ENCODE assay signal across 1 cellular context in the genomic region with DNA sequence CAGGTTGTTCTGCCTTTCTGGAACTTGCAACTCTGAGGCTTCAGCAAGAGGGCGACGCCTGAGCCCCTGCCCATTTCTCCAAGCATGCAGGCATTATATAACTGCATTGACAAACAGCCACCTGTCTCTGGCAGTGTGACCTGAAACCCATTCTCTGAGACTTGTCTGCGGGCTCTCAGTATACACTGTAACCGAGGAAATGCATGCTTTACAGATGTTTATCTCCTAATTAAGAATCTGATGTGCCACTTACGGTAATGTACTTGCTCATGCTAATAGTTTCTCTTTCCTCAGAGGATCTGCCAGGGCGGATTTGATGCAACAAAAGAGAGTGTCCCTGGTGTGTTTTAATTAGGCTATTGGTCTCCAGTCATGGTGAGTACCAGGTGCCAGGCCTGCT.
TF ChIP-seq lines count a peak whose summit lies in the region.

No MANE protein-coding gene starts in this region.

TF ChIP-seq in WTC11, 78 proteins besides CTCF, POLR2A, EP300 and RAD21 (continued from another document):
- TF ChIP-seq, protein P1, sequence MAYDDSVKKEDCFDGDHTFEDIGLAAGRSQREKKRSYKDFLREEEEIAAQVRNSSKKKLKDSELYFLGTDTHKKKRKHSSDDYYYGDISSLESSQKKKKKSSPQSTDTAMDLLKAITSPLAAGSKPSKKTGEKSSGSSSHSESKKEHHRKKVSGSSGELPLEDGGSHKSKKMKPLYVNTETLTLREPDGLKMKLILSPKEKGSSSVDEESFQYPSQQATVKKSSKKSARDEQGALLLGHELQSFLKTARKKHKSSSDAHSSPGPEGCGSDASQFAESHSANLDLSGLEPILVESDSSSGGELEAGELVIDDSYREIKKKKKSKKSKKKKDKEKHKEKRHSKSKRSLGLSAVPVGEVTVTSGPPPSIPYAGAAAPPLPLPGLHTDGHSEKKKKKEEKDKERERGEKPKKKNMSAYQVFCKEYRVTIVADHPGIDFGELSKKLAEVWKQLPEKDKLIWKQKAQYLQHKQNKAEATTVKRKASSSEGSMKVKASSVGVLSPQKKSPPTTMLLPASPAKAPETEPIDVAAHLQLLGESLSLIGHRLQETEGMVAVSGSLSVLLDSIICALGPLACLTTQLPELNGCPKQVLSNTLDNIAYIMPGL (CRISPR knock-in tag; IDR thresholded peaks at IDR 0.05) = no peak
- TF ChIP-seq, protein P2, sequence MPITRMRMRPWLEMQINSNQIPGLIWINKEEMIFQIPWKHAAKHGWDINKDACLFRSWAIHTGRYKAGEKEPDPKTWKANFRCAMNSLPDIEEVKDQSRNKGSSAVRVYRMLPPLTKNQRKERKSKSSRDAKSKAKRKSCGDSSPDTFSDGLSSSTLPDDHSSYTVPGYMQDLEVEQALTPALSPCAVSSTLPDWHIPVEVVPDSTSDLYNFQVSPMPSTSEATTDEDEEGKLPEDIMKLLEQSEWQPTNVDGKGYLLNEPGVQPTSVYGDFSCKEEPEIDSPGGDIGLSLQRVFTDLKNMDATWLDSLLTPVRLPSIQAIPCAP (CRISPR knock-in tag; IDR thresholded peaks at IDR 0.05) = no peak
- TF ChIP-seq MXD4 (CRISPR knock-in tag; IDR thresholded peaks at IDR 0.05; ENCODE audit: borderline replicate concordance) = no peak
- no peak for TF ChIP-seq FOXP1 (CRISPR knock-in tag; IDR thresholded peaks at IDR 0.05; ENCODE audit: borderline replicate concordance)
- TF ChIP-seq, protein P3, sequence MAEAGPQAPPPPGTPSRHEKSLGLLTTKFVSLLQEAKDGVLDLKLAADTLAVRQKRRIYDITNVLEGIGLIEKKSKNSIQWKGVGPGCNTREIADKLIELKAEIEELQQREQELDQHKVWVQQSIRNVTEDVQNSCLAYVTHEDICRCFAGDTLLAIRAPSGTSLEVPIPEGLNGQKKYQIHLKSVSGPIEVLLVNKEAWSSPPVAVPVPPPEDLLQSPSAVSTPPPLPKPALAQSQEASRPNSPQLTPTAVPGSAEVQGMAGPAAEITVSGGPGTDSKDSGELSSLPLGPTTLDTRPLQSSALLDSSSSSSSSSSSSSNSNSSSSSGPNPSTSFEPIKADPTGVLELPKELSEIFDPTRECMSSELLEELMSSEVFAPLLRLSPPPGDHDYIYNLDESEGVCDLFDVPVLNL (CRISPR knock-in tag; IDR thresholded peaks at IDR 0.05; ENCODE audit: borderline replicate concordance, low read depth) = no peak
- TF ChIP-seq ZNF416 (CRISPR knock-in tag; IDR thresholded peaks at IDR 0.05) = no peak
